In genomic region chr17:4175921-4176802, GRCh38 we compare ENCODE assay signal across 11 cellular contexts. TPM values are rescaled to one million over a fixed set of nuclear protein-coding genes. Genes with fewer than 3 reads are reported as not detected.
DNase-seq lines count a peak whose midpoint lies in the region; TF ChIP-seq lines count a peak whose summit lies in the region.
"Had no signal": no experiment of that assay in that cellular context is flagged by ENCODE, and none has a peak within 500 bp of the region (broad histone marks: within the 10 kb centered on the region; RNA-seq: fewer than 3 reads in every experiment).

No MANE protein-coding gene starts in this region.

- 79 to 83% methylated on average over 25 of the region's 25 CpGs for WGBS in tibial nerve, 2 donors

- no peak for TF ChIP-seq EP300 in tibial nerve (IDR thresholded peaks at IDR 0.05)

- peak; percentile 82 for DNase-seq in Jurkat, Clone E6-1 (ENCODE audit: low read depth, low spot score)
- DNase-seq in activated CD8-positive, alpha-beta memory T cell treated with anti-CD3 and anti-CD28 coated beads, Interleukin-2, amount 50 U/mL, for 4 hours = peak; percentile 38
- DNase-seq in foreskin fibroblast (peak; percentile 35 to 66), tibial nerve (ENCODE audit: low spot score in 2 of 2) (no peak), COLO668 (lab: John Stamatoyannopoulos, UW; ENCODE audit: unreplicated experiment) (no peak), ecto neural progenitor cell (ENCODE audit: low spot score) (no peak), A172 (ENCODE audit: low spot score) (no peak)
- DNase-seq in stimulated activated CD8-positive, alpha-beta memory T cell treated with anti-CD3 and anti-CD28 coated beads, Interleukin-15, amount 100 ng/mL, for 48 hours (ENCODE audit: low read depth in 2 of 2) = peak; percentile 14 to 20
- DNase-seq: foreskin keratinocyte, NCI-H1092 had no signal

- no peaks in the 10 kb centered on the region for H3K27me3 ChIP-seq in tibial nerve
- H3K27me3 ChIP-seq: foreskin keratinocyte, vagina had no signal

- H3K4me3 ChIP-seq in Jurkat, Clone E6-1 (ENCODE audit: low read length) = no peak overlapping the region
- no peak overlapping the region for H3K4me3 ChIP-seq in foreskin fibroblast (ENCODE audit: low read depth in 1 of 2, low read length in 2 of 2)
- H3K4me3 ChIP-seq in tibial nerve = no peak overlapping the region
- H3K4me3 ChIP-seq: vagina had no signal

- H3K4me1 ChIP-seq in tibial nerve = no peaks in the 10 kb centered on the region
- H3K4me1 ChIP-seq: foreskin keratinocyte, vagina had no signal

- H3K9me3 ChIP-seq in tibial nerve = no peaks in the 10 kb centered on the region
- H3K9me3 ChIP-seq: vagina had no signal

- H3K36me3 ChIP-seq in tibial nerve = peaks cover 3 to 99% (median 56%) of the 10 kb centered on the region in 3 donors

- no peak for TF ChIP-seq CTCF in foreskin fibroblast (IDR thresholded peaks at IDR 0.05; ENCODE audit: low read depth, low read length)
- TF ChIP-seq CTCF in tibial nerve (IDR thresholded peaks at IDR 0.05) = no peak

- TF ChIP-seq POLR2A in tibial nerve (IDR thresholded peaks at IDR 0.05) = no peak

- H3K27ac ChIP-seq in tibial nerve = peak overlapping the region in 1 of 4 donors; percentile 22
- H3K27ac ChIP-seq: foreskin keratinocyte, vagina had no signal

RNA-seq across cellular contexts. Expression of gene CYB5D2, which starts 33.2 kb away (rescaled TPM):
- polyA plus RNA-seq in Jurkat, Clone E6-1 (2012; ENCODE audit: insufficient read depth, insufficient read length) = 9.0 TPM
- total RNA-seq in tibial nerve = 10 to 100 TPM; 30.6 to 69.5 (median 59.5) TPM
- 23.4 and 32.7 TPM in 2 replicates for total RNA-seq in A172 (2014; rRNA removed; shearing (Covaris generic))

RNA-seq across cellular contexts. Expression of gene ZZEF1, which starts 33.3 kb away (rescaled TPM):
- 15.4 TPM for polyA plus RNA-seq in Jurkat, Clone E6-1 (2012; ENCODE audit: insufficient read depth, insufficient read length)
- total RNA-seq in tibial nerve = 10 to 100 TPM; 67.1 to 93.9 (median 73.6) TPM
- 21.1 and 22.4 TPM in 2 replicates for total RNA-seq in A172 (2014; rRNA removed; shearing (Covaris generic))

Comparison
In these comparisons a context has a peak if more than half of its experiments do, and no peak if none do; other contexts are left out.
1. DNase-seq: peak in Jurkat, Clone E6-1 (single experiment), activated CD8-positive, alpha-beta memory T cell treated with anti-CD3 and anti-CD28 coated beads, Interleukin-2, amount 50 U/mL, for 4 hours (single experiment), foreskin fibroblast (2 of 2) and stimulated activated CD8-positive, alpha-beta memory T cell treated with anti-CD3 and anti-CD28 coated beads, Interleukin-15, amount 100 ng/mL, for 48 hours (2 of 2); none in tibial nerve (0 of 2), COLO668 (single experiment), ecto neural progenitor cell (single experiment) and A172 (single experiment).